Comparison of ENCODE assay signal across 13 cellular contexts in the genomic region with DNA sequence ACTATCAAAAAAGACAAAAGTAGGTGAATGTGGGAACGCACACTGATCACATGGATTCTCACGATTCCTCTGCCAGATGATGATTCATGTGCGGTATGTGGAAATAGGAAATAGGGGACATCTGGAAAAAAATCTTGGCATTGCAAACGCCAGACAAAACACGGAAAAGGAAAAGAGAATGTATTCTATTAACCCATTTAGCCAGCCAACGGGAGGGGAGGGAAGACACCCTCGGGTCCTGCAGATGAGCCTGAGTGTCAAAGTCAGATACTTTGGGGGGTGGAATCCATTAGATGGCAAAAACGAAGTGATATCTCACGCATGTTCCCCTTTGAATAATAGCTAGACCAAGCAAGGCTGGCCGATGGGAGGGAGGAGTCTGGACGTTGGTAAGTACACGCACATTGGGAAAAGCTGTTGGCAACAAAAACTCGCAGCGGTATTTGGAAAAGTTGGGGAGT.
DNase-seq lines count a peak whose midpoint lies in the region; ATAC-seq and TF ChIP-seq lines count a peak whose summit lies in the region.
"Had no signal": no experiment of that assay in that cellular context is flagged by ENCODE, and none has a peak within 500 bp of the region (broad histone marks: within the 10 kb centered on the region; RNA-seq: fewer than 3 reads in every experiment).

No MANE protein-coding gene starts in this region.

- H3K27me3 Mint-ChIP-seq in osteocyte (ENCODE audit: unreplicated experiment): no peaks in the 10 kb centered on the region

- DNase-seq in A172 (ENCODE audit: low spot score) (peak; percentile 68), RWPE1 (ENCODE audit: low spot score) (peak; percentile 30), fibroblast of the aortic adventitia (ENCODE audit: low read depth) (peak; percentile 96), osteocyte (ENCODE audit: extremely low spot score, unreplicated experiment) (peak; percentile 44)
- DNase-seq: activated B cell treated with CpG ODN at 0.5 μM for 24 hours, hippocampal formation, posterior cingulate gyrus had no signal

- H3K27ac Mint-ChIP-seq in osteocyte (ENCODE audit: unreplicated experiment): peak overlapping the region; percentile 74
- H3K27ac Mint-ChIP-seq: activated B cell treated with CpG ODN at 0.5 μM for 24 hours; activated naive CD8-positive, alpha-beta T cell; B cell had no signal

- POLR2A ChIA-PET in RWPE1 (lab: Yijun Ruan, JAX; ENCODE audit: low non-redundant PET): no interaction called here

- TF ChIP-seq CTCF in RWPE1 (conservative IDR thresholded peaks at IDR 0.05; ENCODE audit: low read depth) (no peak), fibroblast of the aortic adventitia (IDR thresholded peaks at IDR 0.05; ENCODE audit: insufficient read depth, low read length) (no peak), osteocyte (IDR thresholded peaks at IDR 0.05) (no peak)

- CTCF ChIA-PET in RWPE1 (lab: Yijun Ruan, JAX): no interaction called here

- ATAC-seq in HG02870 (IDR thresholded peaks at IDR 0.05; ENCODE audit: unreplicated experiment) (no peak), GM21825 (IDR thresholded peaks at IDR 0.05; ENCODE audit: unreplicated experiment) (no peak), GM21528 (IDR thresholded peaks at IDR 0.05; ENCODE audit: low FRiP score, unreplicated experiment) (no peak), HG03565 (IDR thresholded peaks at IDR 0.05; ENCODE audit: unreplicated experiment) (no peak)

- H3K9me3 Mint-ChIP-seq in osteocyte (ENCODE audit: unreplicated experiment): no peaks in the 10 kb centered on the region
- H3K9me3 Mint-ChIP-seq: activated B cell treated with CpG ODN at 0.5 μM for 24 hours had no signal

- H3K4me3 ChIP-seq in fibroblast of the aortic adventitia (ENCODE audit: low read depth, low read length): peak overlapping the region; percentile 60

- no peak overlapping the region for H3K27ac ChIP-seq in RWPE1

- peaks cover 68% of the 10 kb centered on the region for H3K4me1 Mint-ChIP-seq in osteocyte (ENCODE audit: unreplicated experiment)
- H3K4me1 Mint-ChIP-seq: activated B cell treated with CpG ODN at 0.5 μM for 24 hours, B cell had no signal

- H3K36me3 Mint-ChIP-seq in osteocyte (ENCODE audit: unreplicated experiment): peaks cover 35% of the 10 kb centered on the region
- H3K36me3 Mint-ChIP-seq: activated naive CD8-positive, alpha-beta T cell had no signal

- no peak overlapping the region for H3K4me3 Mint-ChIP-seq in osteocyte (ENCODE audit: unreplicated experiment)
- H3K4me3 Mint-ChIP-seq: activated B cell treated with CpG ODN at 0.5 μM for 24 hours; activated naive CD8-positive, alpha-beta T cell; B cell had no signal

Comparison
In these comparisons a context has a peak if more than half of its experiments do, and no peak if none do; other contexts are left out.
1. DNase-seq: peak in every context shown above with its lines; median percentile 96 in fibroblast of the aortic adventitia; 68 in A172; 44 in osteocyte; 30 in RWPE1.